ENCODE assay signal across 9 cellular contexts in genomic region chr7:16657656-16658279, GRCh38. TPM values are rescaled to one million over a fixed set of nuclear protein-coding genes. Genes with fewer than 3 reads are reported as not detected.
DNase-seq lines count a peak whose midpoint lies in the region; ATAC-seq and TF ChIP-seq lines count a peak whose summit lies in the region.
"Had no signal": no experiment of that assay in that cellular context is flagged by ENCODE, and none has a peak within 500 bp of the region (broad histone marks: within the 10 kb centered on the region; RNA-seq: fewer than 3 reads in every experiment).

No MANE protein-coding gene starts in this region.

- no peak overlapping the region for H3K4me3 Mint-ChIP-seq in T-cell

- no peaks in the 10 kb centered on the region for H3K36me3 ChIP-seq in brain microvascular endothelial cell (replicated peaks)

- no peak overlapping the region for H3K4me3 ChIP-seq in brain microvascular endothelial cell (ENCODE audit: low read depth, low read length)

- H3K27ac ChIP-seq in brain microvascular endothelial cell = peak overlapping the region; percentile 72

- H3K4me1 Mint-ChIP-seq in T-cell = peaks cover 41 to 51% (median 43%) of the 10 kb centered on the region in 3 donors

- in situ Hi-C loops in KBM-7 (cut with MboI; ENCODE audit: low pct_unique_long_range_greater_than_20kb, low sequenced_read_pairs) (no loop called here), brain microvascular endothelial cell (cut with HindIII; ENCODE audit: low pct_ligation_motif_present, low sequenced_read_pairs) (no loop called here)

- H3K27me3 ChIP-seq in brain microvascular endothelial cell (replicated peaks) = no peaks in the 10 kb centered on the region

- DNase-seq in AG20443 (ENCODE audit: low spot score) (peak; percentile 76), KBM-7 (peak; percentile 43), brain microvascular endothelial cell (peak; percentile 81), kidney tubule cell (ENCODE audit: low spot score) (peak; percentile 62), T-cell (no peak)
- DNase-seq: GDM1 had no signal

- POLR2A ChIA-PET in T-cell (lab: Charles Lee) = interaction anchor here in 1 of 2 donors (0.5 to 1.9 kb wide), 2 partner anchors 10 to 852 kb away, joined by 3 to 5 read pairs; no protein-coding TSS in a partner anchor

- TF ChIP-seq CTCF in brain microvascular endothelial cell (IDR thresholded peaks at IDR 0.05; ENCODE audit: low read depth, low read length, missing control alignments) = peak; percentile 59

- H3K27me3 Mint-ChIP-seq in T-cell = no peaks in the 10 kb centered on the region

- CTCF ChIA-PET in T-cell (lab: Charles Lee) = no interaction called here

- H3K27ac Mint-ChIP-seq in T-cell = no peak overlapping the region

- ATAC-seq in GM18873 (IDR thresholded peaks at IDR 0.05; ENCODE audit: low FRiP score, unreplicated experiment) (no peak), T-cell (replicated peaks in 1 of 4) (no peak), HG03108 (IDR thresholded peaks at IDR 0.05; ENCODE audit: unreplicated experiment) (no peak), HG03565 (IDR thresholded peaks at IDR 0.05; ENCODE audit: unreplicated experiment) (no peak)

- H3K9me3 Mint-ChIP-seq in T-cell = no peaks in the 10 kb centered on the region

- H3K36me3 Mint-ChIP-seq in T-cell = peaks cover 9% of the 10 kb centered on the region

RNA-seq across cellular contexts. Expression of gene BZW2, which starts 11.8 kb away (rescaled TPM):
- total RNA-seq in T-cell = 10 to 100 TPM; 22.1 to 35.1 (median 30.2) TPM

RNA-seq across cellular contexts. Expression of gene ANKMY2, which starts 12.2 kb away (rescaled TPM):
- 10 to 100 TPM in 2 of 5 donors, 1 to 10 TPM in 3; 7.8 to 10.9 (median 10.0) TPM for total RNA-seq in T-cell

Comparison
In these comparisons a context has a peak if more than half of its experiments do, and no peak if none do; other contexts are left out.
1. DNase-seq: peak in AG20443 (single experiment), KBM-7 (single experiment), brain microvascular endothelial cell (single experiment) and kidney tubule cell (single experiment); none in T-cell (0 of 34).